Comparison of ENCODE assay signal across 25 cellular contexts in genomic region chr3:61813656-61814055, GRCh38.
DNase-seq lines count a peak whose midpoint lies in the region; ATAC-seq and TF ChIP-seq lines count a peak whose summit lies in the region.
"Had no signal": no experiment of that assay in that cellular context is flagged by ENCODE, and none has a peak within 500 bp of the region (broad histone marks: within the 10 kb centered on the region; RNA-seq: fewer than 3 reads in every experiment).

No MANE protein-coding gene starts in this region.

- H3K4me3 Mint-ChIP-seq in activated CD4-positive, alpha-beta memory T cell treated with anti-CD3 and anti-CD28 coated beads for 36 hours: no peak overlapping the region
- no peak overlapping the region for H3K4me3 Mint-ChIP-seq in T-cell
- H3K4me3 Mint-ChIP-seq: CD14-positive monocyte, IgD-negative memory B cell had no signal

- H3K4me1 ChIP-seq in IMR-90 (ENCODE audit: control insufficient read depth, insufficient read depth, low read length): peaks cover 2% of the 10 kb centered on the region; the same call in 1 of the 2 replicates

- TF ChIP-seq POLR2A in IMR-90 (IDR thresholded peaks at IDR 0.05; ENCODE audit: low read depth, low read length): no peak

- in situ Hi-C loops in IMR-90 (cut with MboI; ENCODE audit: low sequenced_read_pairs): no loop called here
- in situ Hi-C loops in brain microvascular endothelial cell (cut with HindIII; ENCODE audit: low pct_ligation_motif_present, low sequenced_read_pairs): no loop called here

- POLR2A ChIA-PET in IMR-90 (lab: Charles Lee; ENCODE audit: unreplicated experiment): no interaction called here
- POLR2A ChIA-PET in activated CD4-positive, alpha-beta memory T cell treated with anti-CD3 and anti-CD28 coated beads for 36 hours (lab: Charles Lee): no interaction called here
- POLR2A ChIA-PET in T-cell (lab: Charles Lee): no interaction called here

- no peak for TF ChIP-seq RAD21 in IMR-90 (IDR thresholded peaks at IDR 0.05; ENCODE audit: low read length)

- WGBS in IMR-90 (ENCODE audit: extremely low coverage in 2 of 2, insufficient read length in 1 of 2), 2 experiments: no CpG with 5 or more reads among the region's 4 CpGs

- intact Hi-C loops in IMR-90 (cut with micrococcal nuclease): loop anchor here (10.0 kb wide), 1 partner anchor 249 kb away; the partner anchor contains the start of gene PTPRG
- intact Hi-C loops in activated CD4-positive, alpha-beta memory T cell treated with anti-CD3 and anti-CD28 coated beads for 36 hours (cut with micrococcal nuclease): no loop called here

- H4K91ac ChIP-seq in IMR-90 (ENCODE audit: insufficient read depth, low read depth, low read length): no peak overlapping the region

- no peaks in the 10 kb centered on the region for H3K9me3 Mint-ChIP-seq in activated CD4-positive, alpha-beta memory T cell treated with anti-CD3 and anti-CD28 coated beads for 36 hours
- no peaks in the 10 kb centered on the region for H3K9me3 Mint-ChIP-seq in T-cell

- no peak overlapping the region for H2BK5ac ChIP-seq in IMR-90 (ENCODE audit: low read depth, low read length, poor library complexity, severe bottlenecking)

- no peak overlapping the region for H2BK20ac ChIP-seq in IMR-90 (ENCODE audit: low read depth, low read length)

- H4K5ac ChIP-seq in IMR-90 (ENCODE audit: low read depth, low read length): no peak overlapping the region

- no peak overlapping the region for H3K56ac ChIP-seq in IMR-90 (ENCODE audit: extremely low read depth, insufficient read depth, low read length)

- H3K4me2 ChIP-seq in IMR-90 (ENCODE audit: low read depth, low read length): no peak overlapping the region
- H3K4me2 ChIP-seq: KMS-11 had no signal

- H2AFZ ChIP-seq in IMR-90 (replicated peaks; ENCODE audit: low read length, poor library complexity): no peak overlapping the region

- H4K20me1 ChIP-seq in IMR-90 (ENCODE audit: insufficient read depth, low read length): 0 out of 2 replicates have a peak, but pooled peaks cover 9% of the 10 kb centered on the region

- H3K9ac ChIP-seq in IMR-90 (ENCODE audit: low read depth, low read length): no peak overlapping the region
- H3K9ac ChIP-seq: KMS-11 had no signal

- H3K18ac ChIP-seq in IMR-90 (ENCODE audit: low read depth, low read length): no peak overlapping the region

- no peak overlapping the region for H2BK120ac ChIP-seq in IMR-90 (ENCODE audit: low read depth, low read length)

- no peak overlapping the region for H3K23ac ChIP-seq in IMR-90 (ENCODE audit: low read depth, low read length)

- H3K36me3 ChIP-seq in IMR-90 (ENCODE audit: control insufficient read depth, insufficient read depth, low read length) (no peaks in the 10 kb centered on the region), brain microvascular endothelial cell (replicated peaks) (no peaks in the 10 kb centered on the region)
- H3K36me3 ChIP-seq: BE2C had no signal

- DNase-seq in IMR-90 (peak; percentile 51), fibroblast of mammary gland (ENCODE audit: low read depth) (peak; percentile 60), myocyte (ENCODE audit: low read depth) (peak; percentile 17), brain microvascular endothelial cell (no peak), T-cell (no peak)
- no peak for DNase-seq in activated CD4-positive, alpha-beta memory T cell treated with anti-CD3 and anti-CD28 coated beads for 36 hours
- DNase-seq: BE2C, Calu3, DMS79 treated with DMSO at 0.1 percent for 48 hours, H7, NCI-H1092, NCI-H1417 treated with DMSO at 0.1 percent for 48 hours, NCI-H1694 treated with DMSO at 0.1 percent for 48 hours, NCI-H2081, NCI-H2171, NCI-H226, NCI-H510A, NCI-H69, SHP77 had no signal

- H3K9me1 ChIP-seq in IMR-90 (ENCODE audit: insufficient read depth, low read length): peaks cover 7% of the 10 kb centered on the region

- no peak overlapping the region for H3K4me3 ChIP-seq in IMR-90 (ENCODE audit: insufficient read depth, low read depth, low read length)
- H3K4me3 ChIP-seq in fibroblast of mammary gland (ENCODE audit: control insufficient read depth, low read depth, low read length): no peak overlapping the region
- H3K4me3 ChIP-seq in brain microvascular endothelial cell (ENCODE audit: low read depth, low read length): no peak overlapping the region

- H3K4me1 Mint-ChIP-seq in activated CD4-positive, alpha-beta memory T cell treated with anti-CD3 and anti-CD28 coated beads for 36 hours (ENCODE audit: low read depth): no peaks in the 10 kb centered on the region
- H3K4me1 Mint-ChIP-seq in T-cell: no peaks in the 10 kb centered on the region
- H3K4me1 Mint-ChIP-seq: CD14-positive monocyte had no signal

- no peak overlapping the region for H3K27ac Mint-ChIP-seq in activated CD4-positive, alpha-beta memory T cell treated with anti-CD3 and anti-CD28 coated beads for 36 hours
- no peak overlapping the region for H3K27ac Mint-ChIP-seq in T-cell
- H3K27ac Mint-ChIP-seq: CD14-positive monocyte, IgD-negative memory B cell had no signal

- dilution Hi-C loops in IMR-90 (cut with HindIII; ENCODE audit: low sequenced_read_pairs, unreplicated experiment): no loop called here

- no peaks in the 10 kb centered on the region for H3K27me3 Mint-ChIP-seq in activated CD4-positive, alpha-beta memory T cell treated with anti-CD3 and anti-CD28 coated beads for 36 hours
- H3K27me3 Mint-ChIP-seq in T-cell: no peaks in the 10 kb centered on the region
- H3K27me3 Mint-ChIP-seq: IgD-negative memory B cell had no signal

- H3K79me1 ChIP-seq in IMR-90 (ENCODE audit: low read depth in 1 of 2, low read length in 2 of 2): peaks cover 33 to 42% of the 10 kb centered on the region in 2 experiments

- H2BK15ac ChIP-seq in IMR-90 (ENCODE audit: low read depth, low read length): no peak overlapping the region

- CTCF ChIA-PET in IMR-90 (lab: Yijun Ruan, JAX): interaction anchor here (0.6 kb wide), 1 partner anchor 22 kb away, joined by 3 read pairs; no protein-coding TSS in a partner anchor
- CTCF ChIA-PET in activated CD4-positive, alpha-beta memory T cell treated with anti-CD3 and anti-CD28 coated beads for 36 hours (lab: Charles Lee): no interaction called here
- CTCF ChIA-PET in T-cell (lab: Charles Lee): no interaction called here

- no peaks in the 10 kb centered on the region for H3K9me3 ChIP-seq in IMR-90 (ENCODE audit: control insufficient read depth, insufficient read depth, low read length)
- H3K9me3 ChIP-seq: BE2C had no signal

- no TSS peak for BruUV-seq in IMR-90 (replicated peaks; lab: Mats Ljungman, UMichigan)

- TF ChIP-seq CTCF in IMR-90 (conservative IDR thresholded peaks at IDR 0.05; ENCODE audit: low read depth, low read length) (no peak), fibroblast of mammary gland (conservative IDR thresholded peaks at IDR 0.05; ENCODE audit: control insufficient read depth, insufficient read depth, low read depth, low read length) (no peak), brain microvascular endothelial cell (IDR thresholded peaks at IDR 0.05; ENCODE audit: low read depth, low read length, missing control alignments) (no peak)

- H2AK5ac ChIP-seq in IMR-90 (ENCODE audit: low read depth, low read length): no peak overlapping the region

- H4K8ac ChIP-seq in IMR-90 (ENCODE audit: low read depth in 2 of 2, low read length in 2 of 2): no peak overlapping the region

- H3K27me3 ChIP-seq in IMR-90 (ENCODE audit: control insufficient read depth, insufficient read depth, low read length) (no peaks in the 10 kb centered on the region), brain microvascular endothelial cell (replicated peaks) (no peaks in the 10 kb centered on the region)

- H2AK9ac ChIP-seq in IMR-90 (replicated peaks; ENCODE audit: low read depth, low read length, poor library complexity): no peak overlapping the region

- H3K14ac ChIP-seq in IMR-90 (replicated peaks; ENCODE audit: low read depth, low read length): no peak overlapping the region

- no peaks in the 10 kb centered on the region for H3K36me3 Mint-ChIP-seq in activated CD4-positive, alpha-beta memory T cell treated with anti-CD3 and anti-CD28 coated beads for 36 hours
- H3K36me3 Mint-ChIP-seq in T-cell: no peaks in the 10 kb centered on the region
- H3K36me3 Mint-ChIP-seq: CD14-positive monocyte, IgD-negative memory B cell had no signal

- no peak overlapping the region for H3K4ac ChIP-seq in IMR-90 (ENCODE audit: low read depth, low read length)

- ATAC-seq in IMR-90 (ENCODE audit: low read depth) (peak; percentile 27; the same call in 1 of the 2 replicates), GM21526 (IDR thresholded peaks at IDR 0.05; ENCODE audit: low FRiP score, unreplicated experiment) (no peak), T-cell (replicated peaks in 1 of 4) (no peak)
- ATAC-seq: Panc1 had no signal

- H3K27ac ChIP-seq in IMR-90 (ENCODE audit: insufficient read depth, low read length): no peak overlapping the region
- no peak overlapping the region for H3K27ac ChIP-seq in brain microvascular endothelial cell
- H3K27ac ChIP-seq: KMS-11, RWPE1 had no signal

TF ChIP-seq in IMR-90, 13 proteins besides CTCF, POLR2A, EP300 and RAD21:
- TF ChIP-seq ELK1 (IDR thresholded peaks at IDR 0.05; ENCODE audit: borderline replicate concordance, low read depth, low read length) (no peak), CEBPB (IDR thresholded peaks at IDR 0.05; ENCODE audit: low read depth, low read length) (peak; percentile 47)

Comparison
In these comparisons a context has a peak if more than half of its experiments do, and no peak if none do; other contexts are left out.
1. DNase-seq: peak in IMR-90 (single experiment), fibroblast of mammary gland (single experiment) and myocyte (single experiment); none in brain microvascular endothelial cell (single experiment), activated CD4-positive, alpha-beta memory T cell treated with anti-CD3 and anti-CD28 coated beads for 36 hours (single experiment) and T-cell (0 of 34).